Comparison of ENCODE assay signal across 13 cellular contexts in genomic region chr1:172931340-172931739, GRCh38.
DNase-seq lines count a peak whose midpoint lies in the region; ATAC-seq and TF ChIP-seq lines count a peak whose summit lies in the region.
"Had no signal": no experiment of that assay in that cellular context is flagged by ENCODE, and none has a peak within 500 bp of the region (broad histone marks: within the 10 kb centered on the region; RNA-seq: fewer than 3 reads in every experiment).

No MANE protein-coding gene starts in this region.

- H3F3A ChIP-seq in SU-DHL-6 (ENCODE audit: insufficient read depth) = no peaks in the 10 kb centered on the region

- H3K9me2 ChIP-seq in SU-DHL-6 (replicated peaks; ENCODE audit: insufficient read depth, low read length) = no peaks in the 10 kb centered on the region

- no peak overlapping the region for H3K4me2 ChIP-seq in SU-DHL-6 (ENCODE audit: low read depth, low read length, poor library complexity, severe bottlenecking)
- H3K4me2 ChIP-seq: BLaER1 had no signal

- TF ChIP-seq CTCF in HFFc6 (IDR thresholded peaks at IDR 0.05) (no peak), SU-DHL-6 (IDR thresholded peaks at IDR 0.05; ENCODE audit: insufficient read depth, low read length, poor library complexity, severe bottlenecking) (no peak), epithelial cell of proximal tubule (conservative IDR thresholded peaks at IDR 0.05; ENCODE audit: low read depth, low read length) (no peak)

- no peaks in the 10 kb centered on the region for H3K27me3 ChIP-seq in SU-DHL-6 (ENCODE audit: low read length)
- H3K27me3 ChIP-seq: BLaER1 had no signal

- H3K27me3 Mint-ChIP-seq in HFFc6 (ENCODE audit: insufficient read depth) = no peaks in the 10 kb centered on the region

- no peaks in the 10 kb centered on the region for H3K79me2 ChIP-seq in SU-DHL-6 (ENCODE audit: insufficient read depth, low read length)

- H3K4me3 ChIP-seq in SU-DHL-6 (ENCODE audit: insufficient read depth, low read length, poor library complexity, severe bottlenecking) (no peak overlapping the region), epithelial cell of proximal tubule (ENCODE audit: low read depth, low read length) (peak overlapping the region; percentile 45)
- H3K4me3 ChIP-seq: BLaER1 had no signal

- no peak overlapping the region for H3K9ac ChIP-seq in SU-DHL-6 (ENCODE audit: low read length)
- H3K9ac ChIP-seq: BLaER1 had no signal

- H3K36me3 ChIP-seq in SU-DHL-6 (ENCODE audit: low read length) = no peaks in the 10 kb centered on the region
- H3K36me3 ChIP-seq: BLaER1 had no signal

- H3K27ac Mint-ChIP-seq in HFFc6 = peak overlapping the region; percentile 96; the same call in 1 of the 2 replicates
- H3K27ac Mint-ChIP-seq: CD8-positive, alpha-beta memory T cell had no signal

- no peaks in the 10 kb centered on the region for H4K20me1 ChIP-seq in SU-DHL-6 (ENCODE audit: low read depth, low read length)
- H4K20me1 ChIP-seq: BLaER1 had no signal

- peaks cover 93% of the 10 kb centered on the region for H3K4me1 Mint-ChIP-seq in HFFc6 (ENCODE audit: low read depth)

- no peak for DNase-seq in HFFc6
- DNase-seq in epithelial cell of proximal tubule (ENCODE audit: low read depth) = no peak
- no peak for DNase-seq in LoVo (ENCODE audit: low spot score)
- no peak for DNase-seq in NCI-H2227 (lab: John Stamatoyannopoulos, UW; ENCODE audit: unreplicated experiment)
- DNase-seq: AML-193; Caco-2; CD8-positive, alpha-beta memory T cell; DMS53; HCEC 1CT had no signal

- no peak overlapping the region for H3K27ac ChIP-seq in SU-DHL-6 (ENCODE audit: low read depth, low read length)
- H3K27ac ChIP-seq: BLaER1 had no signal

- no peaks in the 10 kb centered on the region for H3K9me3 Mint-ChIP-seq in HFFc6
- H3K9me3 Mint-ChIP-seq: CD8-positive, alpha-beta memory T cell had no signal

- H3K9me3 ChIP-seq in SU-DHL-6 (ENCODE audit: insufficient read depth, low read length) = no peaks in the 10 kb centered on the region
- H3K9me3 ChIP-seq: Caco-2 had no signal

- no peak for ATAC-seq in GM19452 (IDR thresholded peaks at IDR 0.05; ENCODE audit: unreplicated experiment)
- ATAC-seq: HepG2 had no signal

- H2AFZ ChIP-seq in SU-DHL-6 (ENCODE audit: low read depth, low read length, severe bottlenecking) = peak overlapping the region; percentile 6

- 0 out of 2 replicates have a peak overlapping the region, but pooled peaks have one; percentile 4 for H3K4me3 Mint-ChIP-seq in HFFc6
- H3K4me3 Mint-ChIP-seq: CD8-positive, alpha-beta memory T cell had no signal

- H3K36me3 Mint-ChIP-seq in HFFc6 (ENCODE audit: low read depth) = peaks cover 16% of the 10 kb centered on the region
- H3K36me3 Mint-ChIP-seq: CD8-positive, alpha-beta memory T cell had no signal
